Comparison of ENCODE assay signal across 8 cellular contexts in the genomic region with DNA sequence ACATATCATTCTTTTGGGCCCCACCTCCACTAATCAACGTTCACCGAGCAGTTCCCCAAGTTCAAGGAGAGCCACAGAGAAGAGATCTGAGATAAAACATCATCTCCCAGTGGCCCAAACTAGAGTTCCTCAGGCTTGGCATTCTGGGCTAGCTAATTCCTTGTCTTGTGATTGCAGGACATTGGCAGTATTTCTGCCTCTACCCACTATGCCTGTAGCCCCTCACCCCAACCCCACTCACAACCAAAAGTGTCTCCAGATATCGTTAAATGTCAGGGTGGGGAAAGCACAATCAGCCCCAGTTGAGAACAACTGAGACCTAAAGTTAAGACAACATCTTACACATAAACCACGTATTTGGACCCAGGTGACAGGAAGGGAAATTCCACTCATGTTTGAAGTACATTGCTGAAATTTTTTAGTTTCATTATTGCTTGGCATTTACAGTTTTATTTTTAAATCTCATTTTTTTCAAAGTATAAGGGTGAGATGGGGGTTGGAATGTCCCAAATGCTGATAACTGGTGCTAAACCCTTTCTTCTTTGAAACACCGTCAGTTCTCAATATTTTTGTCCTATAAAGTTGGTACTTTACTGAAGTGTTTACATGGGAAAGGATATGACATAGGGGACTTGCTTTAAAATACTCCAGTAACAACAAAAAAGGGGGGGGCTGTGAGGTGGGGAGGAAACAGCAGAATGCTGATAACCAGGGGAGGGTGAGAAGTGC. TPM values are rescaled to one million over a fixed set of nuclear protein-coding genes. Genes with fewer than 3 reads are reported as not detected.
A peak's percentile ranks its signal among the peaks of the same experiment; 100 is the strongest.
DNase-seq lines count a peak whose midpoint lies in the region; ATAC-seq, FAIRE-seq and TF ChIP-seq lines count a peak whose summit lies in the region.

No MANE protein-coding gene starts in this region.

- peak overlapping the region; percentile 89 for H3K4me3 Mint-ChIP-seq in HFFc6

- intact Hi-C loops in GM12878 (cut with micrococcal nuclease; ENCODE audit: unreplicated experiment): loop anchor here (2.0 to 5.0 kb wide), 2 partner anchors 13 to 41 kb away; a partner anchor contains a TSS
- intact Hi-C loops in thyroid gland (cut with DNase I): no loop called here

- H3K9ac ChIP-seq in GM12878 (ENCODE audit: control insufficient read depth, insufficient read depth, low read length) (peak overlapping the region; percentile 93), liver (ENCODE audit: low read depth in 1 of 2, low read length in 2 of 2) (peak overlapping the region in 1 of 2 donors; percentile 61)

- no peaks in the 10 kb centered on the region for H3K9me3 Mint-ChIP-seq in HFFc6

- TF ChIP-seq RAD21 in GM12878 (IDR thresholded peaks at IDR 0.05; ENCODE audit: insufficient read depth, low read depth, low read length) (no peak), liver (IDR thresholded peaks at IDR 0.05) (no peak)

- no peak for FAIRE-seq in GM12878 (lab: Jason Lieb, UNC)

- peak; percentile 35 for DNase-seq in HFFc6
- DNase-seq in RWPE1 (ENCODE audit: low spot score): peak; percentile 25
- peak; percentile 89 for DNase-seq in GM12878 (ENCODE audit: low read depth, low spot score)
- DNase-seq in thyroid gland: no peak
- DNase-seq in NCI-H82 treated with DMSO at 0.1 percent for 48 hours (lab: John Stamatoyannopoulos, UW; ENCODE audit: unreplicated experiment): no peak
- no peak for DNase-seq in NCI-H1105 (lab: John Stamatoyannopoulos, UW)

- peak; percentile 88 to 90 for TF ChIP-seq EP300 in GM12878 (IDR thresholded peaks at IDR 0.05; ENCODE audit: borderline replicate concordance in 1 of 2, control insufficient read depth in 1 of 2, low read depth in 2 of 2, low read length in 2 of 2)

- CTCF ChIA-PET in RWPE1 (lab: Yijun Ruan, JAX) (interaction anchor here (1.1 kb wide), 1 partner anchor 13 kb away, joined by 8 read pairs; a partner anchor contains a TSS), GM12878 (lab: Yijun Ruan, JAX) (interaction anchor here (1.2 to 4.4 kb wide), 7 partner anchors 8 to 41 kb away, joined by 3 to 62 read pairs (median 14); a partner anchor contains a TSS)

- H3K36me3 ChIP-seq in GM12878 (ENCODE audit: control insufficient read depth in 2 of 2, insufficient read depth in 2 of 2, low read length in 1 of 2) (no peaks in the 10 kb centered on the region; a peak in 1 of 4 replicates), liver (ENCODE audit: control insufficient read depth in 4 of 4, insufficient read depth in 3 of 4, low read depth in 1 of 4, low read length in 3 of 4) (peaks cover 0 to 6% (median 4%) of the 10 kb centered on the region in 4 donors), thyroid gland (peaks cover 5 to 6% of the 10 kb centered on the region in 2 donors)

- H3K4me3 ChIP-seq in GM12878: peak overlapping the region; percentile 67
- H3K4me3 ChIP-seq in liver (ENCODE audit: low read depth in 1 of 3, low read length in 3 of 3): no peak overlapping the region
- peak overlapping the region in 1 of 3 donors; percentile 7 for H3K4me3 ChIP-seq in thyroid gland (replicated peaks in 1 of 3)

- peaks cover 15% of the 10 kb centered on the region for H3K36me3 Mint-ChIP-seq in HFFc6 (ENCODE audit: low read depth)

- peaks cover 34% of the 10 kb centered on the region for H3K4me1 ChIP-seq in GM12878 (ENCODE audit: control insufficient read depth, insufficient read depth, low read length)
- H3K4me1 ChIP-seq in liver (ENCODE audit: control insufficient read depth in 4 of 4, insufficient read depth in 4 of 4, low read length in 3 of 4): peaks cover 4 to 28% (median 18%) of the 10 kb centered on the region in 4 donors
- peaks cover 42 to 52% of the 10 kb centered on the region in 2 donors for H3K4me1 ChIP-seq in thyroid gland

- POLR2A ChIA-PET in RWPE1 (lab: Yijun Ruan, JAX; ENCODE audit: low non-redundant PET) (no interaction called here), GM12878 (lab: Charles Lee) (interaction anchor here (0.6 to 21.9 kb wide), 6 partner anchors 10 to 128 kb away, joined by 3 to 410 read pairs (median 8); a partner anchor contains a TSS)

- no TSS peak for BruUV-seq in GM12878 (replicated peaks; lab: Mats Ljungman, UMichigan)

- peak overlapping the region; percentile 94 for H3K27ac Mint-ChIP-seq in HFFc6

- ATAC-seq in GM18499 (IDR thresholded peaks at IDR 0.05; ENCODE audit: insufficient read depth, unreplicated experiment) (peak; percentile 46), GM12878 (peak; percentile 71)

- TF ChIP-seq CTCF in HFFc6 (IDR thresholded peaks at IDR 0.05) (no peak), RWPE1 (conservative IDR thresholded peaks at IDR 0.05; ENCODE audit: low read depth) (no peak), GM12878 (IDR thresholded peaks at IDR 0.05 in 2 of 3, conservative IDR thresholded peaks at IDR 0.05 in 1 of 3; ENCODE audit: control insufficient read depth in 2 of 3, extremely low read depth in 1 of 3, insufficient read depth in 1 of 3, low read depth in 3 of 3, low read length in 3 of 3) (no peak), liver (IDR thresholded peaks at IDR 0.05; ENCODE audit: low read depth, low read length, missing input control) (no peak), thyroid gland (IDR thresholded peaks at IDR 0.05) (no peak)

- H3K27me3 Mint-ChIP-seq in HFFc6 (ENCODE audit: insufficient read depth): peaks cover 3% of the 10 kb centered on the region; the same call in 1 of the 2 replicates

- in situ Hi-C loops in GM12878 (cut with MboI): no loop called here

- H3K27ac ChIP-seq in RWPE1 (peak overlapping the region; percentile 97), GM12878 (ENCODE audit: control insufficient read depth, insufficient read depth) (peak overlapping the region; percentile 99), liver (ENCODE audit: low read depth in 1 of 2, low read length in 2 of 2) (peak overlapping the region; percentile 75 to 90), thyroid gland (peak overlapping the region; percentile 89 to 98 (median 97))

- H3K4me2 ChIP-seq in GM12878 (ENCODE audit: control insufficient read depth, insufficient read depth): peak overlapping the region; percentile 99

- RAD21 ChIA-PET in GM12878 (lab: Charles Lee; ENCODE audit: unreplicated experiment): interaction anchor here (0.8 to 8.1 kb wide), 7 partner anchors 9 to 45 kb away, joined by 3 to 174 read pairs (median 7); a partner anchor contains a TSS

- no peak overlapping the region for H2AFZ ChIP-seq in GM12878 (ENCODE audit: control insufficient read depth, low read depth, low read length)

- H3K27me3 ChIP-seq in GM12878 (replicated peaks in 1 of 2; ENCODE audit: control insufficient read depth in 2 of 2, insufficient read depth in 2 of 2, low read length in 1 of 2) (no peaks in the 10 kb centered on the region), liver (ENCODE audit: control insufficient read depth in 4 of 4, insufficient read depth in 4 of 4, low read length in 3 of 4) (no peaks in the 10 kb centered on the region), thyroid gland (no peaks in the 10 kb centered on the region)

- H3K79me2 ChIP-seq in GM12878 (ENCODE audit: control insufficient read depth, insufficient read depth, low read length): peaks cover 69% of the 10 kb centered on the region

- WGBS in GM12878 (ENCODE audit: insufficient coverage, insufficient replicate concordance, low lambda C conversion rate, missing lambda C conversion rate): under 1% methylated on average over 5 of the region's 5 CpGs
- WGBS in liver: 25% methylated on average over 5 of the region's 5 CpGs
- WGBS in thyroid gland, 2 donors: 6 to 14% methylated on average over 5 of the region's 5 CpGs

- peak; percentile 61 for TF ChIP-seq POLR2A in GM12878 (IDR thresholded peaks at IDR 0.05; ENCODE audit: low read depth, low read length)
- peak in 1 of 2 donors; percentile 34 for TF ChIP-seq POLR2A in thyroid gland (IDR thresholded peaks at IDR 0.05)

- SMC1A ChIA-PET in GM12878 (lab: Charles Lee; ENCODE audit: uncharacterized antibody, unreplicated experiment): interaction anchor here (0.8 to 10.3 kb wide), 11 partner anchors 10 to 95 kb away, joined by 3 to 184 read pairs (median 8); a partner anchor contains a TSS

- H3K9me3 ChIP-seq in GM12878 (replicated peaks; ENCODE audit: control insufficient read depth, insufficient read depth, low read length) (no peaks in the 10 kb centered on the region), liver (ENCODE audit: control insufficient read depth in 4 of 4, low read length in 3 of 4) (no peaks in the 10 kb centered on the region), thyroid gland (no peaks in the 10 kb centered on the region)

- peaks cover 54% of the 10 kb centered on the region for H3K4me1 Mint-ChIP-seq in HFFc6 (ENCODE audit: low read depth)

- H4K20me1 ChIP-seq in GM12878 (ENCODE audit: control insufficient read depth, insufficient read depth): no peaks in the 10 kb centered on the region

RNA-seq across cellular contexts. Expression of a gene that starts 13.6 kb away (rescaled TPM):
- 10 to 100 TPM; 56.5 to 73.0 (median 63.5) TPM for total RNA-seq in HFFc6 (2021; fragmentation: NEBNext Ultra II Directional; extraction: Animal tissue kit (Norgen Biotek cat#: 25700))
- total RNA-seq in GM12878 (2013; cell fraction: nucleolus; rRNA removed): 438 and 443 TPM in 2 replicates
- 53.8 and 61.9 TPM in 2 replicates for total RNA-seq in GM12878 (2014; rRNA removed)
- 63.2 and 68.6 TPM in 2 replicates for total RNA-seq in GM12878 (2014; rRNA removed; fragmentation: Illumina TruSeq; extraction: Trizol)
- 67.0 and 67.9 TPM in 2 replicates for total RNA-seq in GM12878 (2021)
- polyA plus RNA-seq in GM12878 (2011; ENCODE audit: low read depth): 58.3 TPM
- 188 and 243 TPM in 2 replicates for polyA plus RNA-seq in GM12878 (2011; rRNA removed)
- polyA plus RNA-seq in GM12878 (2011; cell fraction: cytosol; rRNA removed): 117 and 155 TPM in 2 replicates
- 352 and 369 TPM in 2 replicates for polyA plus RNA-seq in GM12878 (2011; cell fraction: nucleus; rRNA removed)
- polyA plus RNA-seq in GM12878 (2012): 57.6 and 76.8 TPM in 2 replicates
- 94.8 and 123 TPM in 2 replicates for polyA plus RNA-seq in GM12878 (2014; fragmentation: Illumina TruSeq; extraction: Trizol)
- polyA plus RNA-seq in GM12878 (2014; fragmentation: Nextera tagmentation; extraction: Ambion mirVana): 10 to 100 TPM; 46.3 to 77.8 TPM
- 54.6 and 56.6 TPM in 2 replicates for polyA plus RNA-seq in GM12878 (2014; rRNA removed)
- polyA plus RNA-seq in GM12878 (2016; fragmentation: Nextera tagmentation; extraction: Ambion mirVana): 10 to 100 TPM; 69.4 to 70.0 TPM
- 106 and 129 TPM in 2 replicates for polyA minus RNA-seq in GM12878 (2011; rRNA and poly(A)+ RNA removed)
- 34.3 and 36.0 TPM in 2 replicates for polyA minus RNA-seq in GM12878 (2011; cell fraction: cytosol; rRNA and poly(A)+ RNA removed)
- 89.0 and 106 TPM in 2 replicates for polyA minus RNA-seq in GM12878 (2011; cell fraction: nucleus; rRNA and poly(A)+ RNA removed)
- 10 to 100 TPM; 33.3 to 37.7 TPM for total RNA-seq in liver
- polyA plus RNA-seq in liver: 10 to 100 TPM; 12.4 to 16.1 TPM
- 100 to 1,000 TPM in 1 of 4 donors, 10 to 100 TPM in 3; 48.9 to 105 (median 62.7) TPM for total RNA-seq in thyroid gland

RNA-seq across cellular contexts. Expression of a gene that starts 40.8 kb away (rescaled TPM):
- total RNA-seq in HFFc6 (2021; fragmentation: NEBNext Ultra II Directional; extraction: Animal tissue kit (Norgen Biotek cat#: 25700)): 10 to 100 TPM; 38.8 to 49.0 (median 44.4) TPM
- total RNA-seq in GM12878 (2013; cell fraction: nucleolus; rRNA removed): 97.8 and 99.6 TPM in 2 replicates
- total RNA-seq in GM12878 (2014; rRNA removed) (54.4 and 59.1 TPM in 2 replicates), GM12878 (2014; rRNA removed; fragmentation: Illumina TruSeq; extraction: Trizol) (33.3 and 43.1 TPM in 2 replicates), GM12878 (2021) (45.8 and 51.8 TPM in 2 replicates), liver (10 to 100 TPM; 26.4 to 61.1 TPM), thyroid gland (100 to 1,000 TPM in 3 of 4 donors, 10 to 100 TPM in 1; 77.3 to 135 (median 115) TPM)
- 38.0 TPM for polyA plus RNA-seq in GM12878 (2011; ENCODE audit: low read depth)
- polyA plus RNA-seq in GM12878 (2011; rRNA removed) (71.0 and 86.7 TPM in 2 replicates), GM12878 (2014; fragmentation: Illumina TruSeq; extraction: Trizol) (40.7 and 49.9 TPM in 2 replicates), GM12878 (2014; fragmentation: Nextera tagmentation; extraction: Ambion mirVana) (1 to 10 TPM; 1.7 to 7.3 TPM), GM12878 (2014; rRNA removed) (57.0 and 59.9 TPM in 2 replicates), GM12878 (2016; fragmentation: Nextera tagmentation; extraction: Ambion mirVana) (10 to 100 TPM; 69.8 to 70.7 TPM), liver (10 to 100 TPM; 35.9 to 63.5 TPM)
- polyA plus RNA-seq in GM12878 (2011; cell fraction: cytosol; rRNA removed): 96.3 and 103 TPM in 2 replicates
- 86.4 and 91.4 TPM in 2 replicates for polyA plus RNA-seq in GM12878 (2011; cell fraction: nucleus; rRNA removed)
- polyA plus RNA-seq in GM12878 (2012): 48.2 and 55.5 TPM in 2 replicates
- 79.2 and 95.3 TPM in 2 replicates for polyA minus RNA-seq in GM12878 (2011; rRNA and poly(A)+ RNA removed)
- polyA minus RNA-seq in GM12878 (2011; cell fraction: cytosol; rRNA and poly(A)+ RNA removed): 28.7 and 34.5 TPM in 2 replicates
- polyA minus RNA-seq in GM12878 (2011; cell fraction: nucleus; rRNA and poly(A)+ RNA removed): 27.4 and 50.4 TPM in 2 replicates

Comparison
In these comparisons a context has a peak if more than half of its experiments do, and no peak if none do; other contexts are left out.
1. DNase-seq: peak in HFFc6 (single experiment), RWPE1 (single experiment) and GM12878 (single experiment); none in thyroid gland (0 of 2), NCI-H82 treated with DMSO at 0.1 percent for 48 hours (single experiment) and NCI-H1105 (single experiment).
2. Peak in every context shown above with its lines, with median percentiles within 50 percentile points of each other: H3K27ac ChIP-seq.